ENCODE assay signal across 9 cellular contexts in the genomic region with DNA sequence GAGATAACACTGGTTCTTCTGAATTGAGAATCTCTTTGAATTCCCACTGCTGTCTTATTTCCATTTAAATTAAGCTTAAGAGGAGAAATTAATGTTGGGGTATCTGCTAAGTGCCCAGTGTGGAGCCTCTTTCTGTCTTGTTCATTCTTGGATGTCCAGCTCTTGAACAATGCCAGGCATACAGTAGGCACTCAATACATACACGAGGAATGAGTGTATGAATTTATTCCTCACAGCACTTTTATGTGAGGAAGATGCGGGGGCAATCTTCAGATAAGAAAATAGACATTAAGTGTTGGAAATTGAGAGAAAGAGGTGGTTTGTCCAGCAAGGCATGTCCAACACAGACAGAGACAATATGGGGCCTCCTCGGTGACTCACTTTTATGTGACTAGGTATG. TPM values are rescaled to one million over a fixed set of nuclear protein-coding genes. Genes with fewer than 3 reads are reported as not detected.
DNase-seq lines count a peak whose midpoint lies in the region; ATAC-seq and TF ChIP-seq lines count a peak whose summit lies in the region.
"Had no signal": no experiment of that assay in that cellular context is flagged by ENCODE, and none has a peak within 500 bp of the region (broad histone marks: within the 10 kb centered on the region; RNA-seq: fewer than 3 reads in every experiment).

No MANE protein-coding gene starts in this region.

- RAD21 ChIA-PET in HCT116 (lab: Charles Lee; ENCODE audit: low non-redundant PET in 1 of 2, low total read pairs in 2 of 2, uncharacterized antibody in 2 of 2, unreplicated experiment in 2 of 2): interaction anchor here in 1 of 2 experiments (0.7 to 1.0 kb wide), 2 partner anchors 12 to 120 kb away, joined by 4 read pairs; a partner anchor contains a TSS

- peak overlapping the region in 1 of 2 experiments; percentile 36; a peak in 2 of 4 replicates for H3K4me3 ChIP-seq in HCT116 (replicated peaks in 1 of 2; ENCODE audit: low read depth in 1 of 2, low read length in 2 of 2)
- H3K4me3 ChIP-seq in esophagus squamous epithelium: peak overlapping the region in 1 of 4 donors; percentile 43
- H3K4me3 ChIP-seq in skeletal muscle satellite cell (ENCODE audit: low read length): peak overlapping the region; percentile 56
- H3K4me3 ChIP-seq: dorsolateral prefrontal cortex had no signal

- H3K9me3 ChIP-seq in HCT116 (ENCODE audit: control insufficient read depth in 1 of 2, insufficient read depth in 1 of 2, low read depth in 1 of 2, low read length in 2 of 2) (no peaks in the 10 kb centered on the region), esophagus squamous epithelium (no peaks in the 10 kb centered on the region), skeletal muscle satellite cell (replicated peaks; ENCODE audit: low read length) (no peaks in the 10 kb centered on the region)

- POLR2A ChIA-PET in HCT116 (lab: Charles Lee): interaction anchor here (1.1 to 4.8 kb wide), 2 partner anchors 12 to 119 kb away, joined by 4 to 45 read pairs; a partner anchor contains a TSS

- 88 to 94% methylated on average over 3 of the region's 3 CpGs for WGBS in esophagus squamous epithelium, 2 donors

- H3K27ac ChIP-seq in HCT116 (ENCODE audit: low read depth, low read length): peak overlapping the region; percentile 72
- H3K27ac ChIP-seq in esophagus squamous epithelium: peak overlapping the region; percentile 27 to 70 (median 48)

- H3K9ac ChIP-seq in HCT116 (ENCODE audit: low read length): peak overlapping the region; percentile 55
- peak overlapping the region; percentile 77 for H3K9ac ChIP-seq in skeletal muscle satellite cell (ENCODE audit: low read depth, low read length)

- intact Hi-C loops in HCT116 (cut with micrococcal nuclease) (no loop called here), esophagus squamous epithelium (cut with DNase I) (no loop called here)

- H3K36me3 ChIP-seq in HCT116 (ENCODE audit: control insufficient read depth in 1 of 2, insufficient read depth in 2 of 2, low read length in 2 of 2) (no peaks in the 10 kb centered on the region), esophagus squamous epithelium (no peaks in the 10 kb centered on the region), skeletal muscle satellite cell (ENCODE audit: insufficient read depth, low read length) (no peaks in the 10 kb centered on the region)

- DNase-seq in HCT116 (ENCODE audit: low read depth, low spot score) (no peak), esophagus squamous epithelium (lab: John Stamatoyannopoulos, UW) (no peak), anterior cingulate cortex (lab: John Stamatoyannopoulos, UW) (no peak)
- no peak for DNase-seq in stimulated activated naive CD4-positive, alpha-beta T cell treated with Interleukin-2 at 50 U/mL for 16 hours (lab: John Stamatoyannopoulos, UW)
- DNase-seq: dorsolateral prefrontal cortex, NCI-H1417 treated with DMSO at 0.1 percent for 48 hours had no signal

- H2AFZ ChIP-seq in HCT116 (ENCODE audit: low read depth, low read length, poor library complexity, severe bottlenecking): peak overlapping the region; percentile 91

- TF ChIP-seq POLR2A in HCT116 (IDR thresholded peaks at IDR 0.05; ENCODE audit: borderline replicate concordance, extremely low read depth, insufficient read depth, insufficient read length) (no peak), esophagus squamous epithelium (IDR thresholded peaks at IDR 0.05) (no peak)

- no peaks in the 10 kb centered on the region for H3K9me2 ChIP-seq in HCT116 (ENCODE audit: insufficient read depth)

- H4K20me1 ChIP-seq in HCT116 (ENCODE audit: insufficient read depth): no peaks in the 10 kb centered on the region

- H3K79me2 ChIP-seq in HCT116 (ENCODE audit: insufficient read depth, low read length): no peaks in the 10 kb centered on the region

- no TSS peak for BruUV-seq in HCT116 (replicated peaks; lab: Mats Ljungman, UMichigan)

- no peak for TF ChIP-seq CTCF in HCT116 (IDR thresholded peaks at IDR 0.05 in 2 of 3, conservative IDR thresholded peaks at IDR 0.05 in 1 of 3; ENCODE audit: borderline replicate concordance in 1 of 3, insufficient read depth in 1 of 3, low read depth in 2 of 3, low read length in 2 of 3)
- TF ChIP-seq CTCF in esophagus squamous epithelium (IDR thresholded peaks at IDR 0.05): no peak

- TF ChIP-seq RAD21 in HCT116 (IDR thresholded peaks at IDR 0.05; ENCODE audit: low read depth): no peak

- no peak for ATAC-seq in HCT116
- ATAC-seq in SK-N-SH treated with all-trans-retinoic acid at 6 μM for 48 hours: no peak
- ATAC-seq in GM19455 (IDR thresholded peaks at IDR 0.05; ENCODE audit: unreplicated experiment): no peak

- H3K4me1 ChIP-seq in HCT116 (ENCODE audit: control insufficient read depth in 1 of 2, insufficient read depth in 2 of 2, low read length in 2 of 2): peaks cover 18 to 44% of the 10 kb centered on the region in 2 experiments
- H3K4me1 ChIP-seq in esophagus squamous epithelium: peaks cover 3 to 16% (median 10%) of the 10 kb centered on the region in 3 donors
- peaks cover 15% of the 10 kb centered on the region for H3K4me1 ChIP-seq in skeletal muscle satellite cell (ENCODE audit: control insufficient read depth, insufficient read depth, low read length)

- peak overlapping the region; percentile 74 for H3K4me2 ChIP-seq in HCT116 (ENCODE audit: low read length)
- peak overlapping the region; percentile 76 for H3K4me2 ChIP-seq in skeletal muscle satellite cell (ENCODE audit: low read length)

- H3K27me3 ChIP-seq in HCT116 (ENCODE audit: insufficient read depth, low read length): no peaks in the 10 kb centered on the region
- H3K27me3 ChIP-seq in esophagus squamous epithelium: peaks cover 0 to 24% (median 0%) of the 10 kb centered on the region in 4 donors
- H3K27me3 ChIP-seq in skeletal muscle satellite cell (ENCODE audit: control insufficient read depth, insufficient read depth, low read length): peaks cover 29% of the 10 kb centered on the region

- CTCF ChIA-PET in HCT116 (lab: Charles Lee): interaction anchor here (0.7 to 1.9 kb wide), 4 partner anchors 11 to 127 kb away, joined by 3 to 10 read pairs (median 6); a partner anchor contains a TSS

TF ChIP-seq in HCT116, 20 proteins besides CTCF, POLR2A, EP300 and RAD21 (continues in another document):
- no peak for TF ChIP-seq EGR1 (IDR thresholded peaks at IDR 0.05; ENCODE audit: low read depth)
- TF ChIP-seq TCF7L2 (IDR thresholded peaks at IDR 0.05; ENCODE audit: borderline replicate concordance, extremely low read depth, insufficient read depth, insufficient read length): no peak
- TF ChIP-seq, protein P1, sequence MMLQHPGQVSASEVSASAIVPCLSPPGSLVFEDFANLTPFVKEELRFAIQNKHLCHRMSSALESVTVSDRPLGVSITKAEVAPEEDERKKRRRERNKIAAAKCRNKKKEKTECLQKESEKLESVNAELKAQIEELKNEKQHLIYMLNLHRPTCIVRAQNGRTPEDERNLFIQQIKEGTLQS (IDR thresholded peaks at IDR 0.05): no peak
- no peak for TF ChIP-seq SRF (IDR thresholded peaks at IDR 0.05; ENCODE audit: low read depth)
- TF ChIP-seq EZH2 (IDR thresholded peaks at IDR 0.05): no peak
- TF ChIP-seq SIN3A (IDR thresholded peaks at IDR 0.05; ENCODE audit: low read depth): no peak
- no peak for TF ChIP-seq ZFX (IDR thresholded peaks at IDR 0.05)
- no peak for TF ChIP-seq EZH2phosphoT487 (IDR thresholded peaks at IDR 0.05; ENCODE audit: borderline replicate concordance)
- no peak for TF ChIP-seq ELF1 (IDR thresholded peaks at IDR 0.05; ENCODE audit: borderline replicate concordance, low read depth)

TF ChIP-seq in SK-N-SH treated with all-trans-retinoic acid at 6 μM for 48 hours, 23 proteins besides CTCF, POLR2A, EP300 and RAD21 (continues in another document):
- TF ChIP-seq ZFP30 (CRISPR knock-in tag; IDR thresholded peaks at IDR 0.05) (no peak), ARNTL (CRISPR knock-in tag; IDR thresholded peaks at IDR 0.05; ENCODE audit: borderline replicate concordance, low read depth) (no peak), TCF4 (CRISPR knock-in tag; IDR thresholded peaks at IDR 0.05; ENCODE audit: borderline replicate concordance) (no peak), OSR1 (CRISPR knock-in tag; IDR thresholded peaks at IDR 0.05) (peak; percentile 55; the same call in 1 of the 2 replicates), PPARA (CRISPR knock-in tag; IDR thresholded peaks at IDR 0.05; ENCODE audit: borderline replicate concordance) (no peak), RARB (CRISPR knock-in tag; IDR thresholded peaks at IDR 0.05) (0 out of 2 replicates have a peak, but pooled peaks have one; percentile 1), SNAI2 (CRISPR knock-in tag; IDR thresholded peaks at IDR 0.05) (no peak), ZC3H10 (CRISPR knock-in tag; IDR thresholded peaks at IDR 0.05) (no peak), BACH2 (CRISPR knock-in tag; IDR thresholded peaks at IDR 0.05; ENCODE audit: borderline replicate concordance) (no peak), CSDC2 (CRISPR knock-in tag; IDR thresholded peaks at IDR 0.05) (no peak)
- TF ChIP-seq, protein P2, sequence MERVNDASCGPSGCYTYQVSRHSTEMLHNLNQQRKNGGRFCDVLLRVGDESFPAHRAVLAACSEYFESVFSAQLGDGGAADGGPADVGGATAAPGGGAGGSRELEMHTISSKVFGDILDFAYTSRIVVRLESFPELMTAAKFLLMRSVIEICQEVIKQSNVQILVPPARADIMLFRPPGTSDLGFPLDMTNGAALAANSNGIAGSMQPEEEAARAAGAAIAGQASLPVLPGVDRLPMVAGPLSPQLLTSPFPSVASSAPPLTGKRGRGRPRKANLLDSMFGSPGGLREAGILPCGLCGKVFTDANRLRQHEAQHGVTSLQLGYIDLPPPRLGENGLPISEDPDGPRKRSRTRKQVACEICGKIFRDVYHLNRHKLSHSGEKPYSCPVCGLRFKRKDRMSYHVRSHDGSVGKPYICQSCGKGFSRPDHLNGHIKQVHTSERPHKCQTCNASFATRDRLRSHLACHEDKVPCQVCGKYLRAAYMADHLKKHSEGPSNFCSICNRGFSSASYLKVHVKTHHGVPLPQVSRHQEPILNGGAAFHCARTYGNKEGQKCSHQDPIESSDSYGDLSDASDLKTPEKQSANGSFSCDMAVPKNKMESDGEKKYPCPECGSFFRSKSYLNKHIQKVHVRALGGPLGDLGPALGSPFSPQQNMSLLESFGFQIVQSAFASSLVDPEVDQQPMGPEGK (CRISPR knock-in tag; IDR thresholded peaks at IDR 0.05; ENCODE audit: borderline replicate concordance): no peak

RNA-seq across cellular contexts. Expression of a gene that starts 11.8 kb away (rescaled TPM):
- total RNA-seq in HCT116 (2021; ENCODE audit: unreplicated experiment) (43.2 TPM), esophagus squamous epithelium (1 to 10 TPM; 2.1 to 6.5 (median 3.0) TPM)
- polyA plus RNA-seq in HCT116 (2012): 60.0 and 101 TPM in 2 replicates
- 2.0 and 3.0 TPM in 2 replicates for total RNA-seq in skeletal muscle satellite cell (2012; rRNA removed)
